31 cellular contexts compared by ENCODE assay signal in genomic region chr1:22169816-22170215, GRCh38. TPM values are rescaled to one million over a fixed set of nuclear protein-coding genes. Genes with fewer than 3 reads are reported as not detected.
"Had no signal": no experiment of that assay in that cellular context is flagged by ENCODE, and none has a peak within 500 bp of the region (broad histone marks: within the 10 kb centered on the region; RNA-seq: fewer than 3 reads in every experiment).

No MANE protein-coding gene starts in this region.

- H3K27me3 ChIP-seq: ascending aorta, breast epithelium, cardiac muscle cell, colonic mucosa, esophagus squamous epithelium, gastroesophageal sphincter had no signal

- H3K36me3 ChIP-seq: ascending aorta, breast epithelium, cardiac muscle cell, colonic mucosa, esophagus squamous epithelium, gastroesophageal sphincter had no signal

- H3K9me3 ChIP-seq: ascending aorta, breast epithelium, colonic mucosa, esophagus squamous epithelium, gastroesophageal sphincter had no signal

- DNase-seq: activated CD4-positive, alpha-beta memory T cell treated with anti-CD3 and anti-CD28 coated beads, Interleukin-2, amount 10 ng/mL, durations not matched to agents 7 days and 5 days; activated CD4-positive, alpha-beta T cell treated with anti-CD3 and anti-CD28 coated beads for 1 hour; activated CD4-positive, alpha-beta T cell treated with anti-CD3 and anti-CD28 coated beads for 4 hours; activated CD4-positive, alpha-beta T cell treated with anti-CD3 and anti-CD28 coated beads, Interleukin-2, amount 10 ng/mL, durations not matched to agents 7 days and 5 days; activated CD4-positive, alpha-beta T cell treated with anti-CD3 and anti-CD28 coated beads, Interleukin-2, amount 50 U/mL, for 4 hours; activated CD8-positive, alpha-beta memory T cell treated with anti-CD3 and anti-CD28 coated beads, Interleukin-2, amount 50 U/mL, for 48 hours; activated gamma-delta T cell; activated naive CD4-positive, alpha-beta T cell; activated naive CD4-positive, alpha-beta T cell treated with anti-CD3 and anti-CD28 coated beads, Interleukin-2, amount 10 ng/mL, durations not matched to agents 7 days and 5 days; activated naive CD8-positive, alpha-beta T cell treated with anti-CD3 and anti-CD28 coated beads, Interleukin-2, amount 10 ng/mL, durations not matched to agents 7 days and 5 days; activated T-cell treated with anti-CD3 and anti-CD28 coated beads for 4 hours; activated T-cell treated with anti-CD3 and anti-CD28 coated beads, Interleukin-2, amount 50 U/mL, for 24 hours; activated T-cell treated with anti-CD3 and anti-CD28 coated beads, Interleukin-2, amount 50 U/mL, for 72 hours; central memory CD4-positive, alpha-beta T cell; cerebellar nuclear complex; colonic mucosa; effector CD8-positive, alpha-beta T cell; esophagus squamous epithelium; foreskin melanocyte; T-helper 1 cell; T-helper 17 cell; T1000 had no signal

- H3K27ac ChIP-seq: ascending aorta, breast epithelium, cardiac muscle cell, colonic mucosa, epithelial cell of prostate, esophagus squamous epithelium, gastroesophageal sphincter had no signal

- ATAC-seq: activated naive CD4-positive, alpha-beta T cell treated with anti-CD3 and anti-CD28 coated beads, Interleukin-2, amount 50 U/mL, for 72 hours; activated T-cell treated with anti-CD3 and anti-CD28 coated beads, Interleukin-2, amount 50 U/mL, for 72 hours; gastroesophageal sphincter; T-helper 17 cell had no signal

- H3K4me1 ChIP-seq: ascending aorta, breast epithelium, colonic mucosa, gastroesophageal sphincter had no signal

- H3K4me3 ChIP-seq: ascending aorta, breast epithelium, cardiac muscle cell, colonic mucosa, esophagus squamous epithelium, gastroesophageal sphincter had no signal

- FAIRE-seq: endometrium, endothelial cell of umbilical vein had no signal

RNA-seq across cellular contexts. Expression of gene WNT4, which starts 26.9 kb away (rescaled TPM):
- total RNA-seq: activated CD4-positive, alpha-beta memory T cell treated with anti-CD3 and anti-CD28 coated beads, Interleukin-2, amount 10 ng/mL, durations not matched to agents 7 days and 5 days; activated CD4-positive, alpha-beta T cell treated with anti-CD3 and anti-CD28 coated beads, Interleukin-2, amount 10 ng/mL, durations not matched to agents 7 days and 5 days; activated naive CD4-positive, alpha-beta T cell treated with anti-CD3 and anti-CD28 coated beads, Interleukin-2, amount 50 U/mL, for 72 hours; activated naive CD8-positive, alpha-beta T cell treated with anti-CD3 and anti-CD28 coated beads, Interleukin-2, amount 10 ng/mL, durations not matched to agents 7 days and 5 days; activated T-cell treated with anti-CD3 and anti-CD28 coated beads, Interleukin-2, amount 50 U/mL, for 72 hours; ascending aorta; cardiac muscle cell; endothelial cell of umbilical vein; T-helper 17 cell had no signal
- polyA plus RNA-seq: cardiac muscle cell, fibroblast of lung had no signal
